In the genomic region with DNA sequence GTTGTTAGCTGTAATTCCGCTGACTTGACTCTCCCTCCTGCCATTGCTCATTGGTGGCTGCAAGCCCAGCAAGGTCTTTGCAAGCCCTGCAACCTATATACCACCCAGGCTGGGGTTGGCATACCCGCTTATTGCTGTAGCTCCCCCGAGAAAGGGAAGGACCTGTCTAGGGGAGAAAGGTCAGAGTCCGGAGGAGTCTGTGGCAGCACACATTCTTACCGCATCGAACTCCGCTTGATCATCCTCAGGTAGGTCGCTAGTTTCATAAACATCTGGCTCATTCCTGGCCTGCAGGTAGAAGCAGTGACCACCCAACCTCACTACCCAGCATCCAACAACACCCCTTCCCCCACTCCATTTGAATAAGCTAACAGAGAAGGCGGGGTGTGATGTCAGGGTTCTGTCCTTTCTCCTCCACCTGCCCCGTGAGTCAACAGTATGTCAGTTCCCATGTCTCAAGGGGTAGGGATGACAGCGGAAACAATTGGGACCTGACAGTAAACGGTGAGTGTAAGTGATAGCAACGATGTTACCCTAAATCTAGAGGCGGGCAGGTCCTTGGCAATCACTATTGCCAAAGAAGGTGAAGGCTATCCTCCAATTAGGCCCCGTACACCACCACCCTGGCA, we compare ENCODE assay signal across 2 cellular contexts.
TF ChIP-seq lines count a peak whose summit lies in the region.

No MANE protein-coding gene starts in this region.

TF ChIP-seq in SK-N-SH, 30 proteins besides CTCF, POLR2A, EP300 and RAD21 (continued from another document):
- TF ChIP-seq, protein P1, sequence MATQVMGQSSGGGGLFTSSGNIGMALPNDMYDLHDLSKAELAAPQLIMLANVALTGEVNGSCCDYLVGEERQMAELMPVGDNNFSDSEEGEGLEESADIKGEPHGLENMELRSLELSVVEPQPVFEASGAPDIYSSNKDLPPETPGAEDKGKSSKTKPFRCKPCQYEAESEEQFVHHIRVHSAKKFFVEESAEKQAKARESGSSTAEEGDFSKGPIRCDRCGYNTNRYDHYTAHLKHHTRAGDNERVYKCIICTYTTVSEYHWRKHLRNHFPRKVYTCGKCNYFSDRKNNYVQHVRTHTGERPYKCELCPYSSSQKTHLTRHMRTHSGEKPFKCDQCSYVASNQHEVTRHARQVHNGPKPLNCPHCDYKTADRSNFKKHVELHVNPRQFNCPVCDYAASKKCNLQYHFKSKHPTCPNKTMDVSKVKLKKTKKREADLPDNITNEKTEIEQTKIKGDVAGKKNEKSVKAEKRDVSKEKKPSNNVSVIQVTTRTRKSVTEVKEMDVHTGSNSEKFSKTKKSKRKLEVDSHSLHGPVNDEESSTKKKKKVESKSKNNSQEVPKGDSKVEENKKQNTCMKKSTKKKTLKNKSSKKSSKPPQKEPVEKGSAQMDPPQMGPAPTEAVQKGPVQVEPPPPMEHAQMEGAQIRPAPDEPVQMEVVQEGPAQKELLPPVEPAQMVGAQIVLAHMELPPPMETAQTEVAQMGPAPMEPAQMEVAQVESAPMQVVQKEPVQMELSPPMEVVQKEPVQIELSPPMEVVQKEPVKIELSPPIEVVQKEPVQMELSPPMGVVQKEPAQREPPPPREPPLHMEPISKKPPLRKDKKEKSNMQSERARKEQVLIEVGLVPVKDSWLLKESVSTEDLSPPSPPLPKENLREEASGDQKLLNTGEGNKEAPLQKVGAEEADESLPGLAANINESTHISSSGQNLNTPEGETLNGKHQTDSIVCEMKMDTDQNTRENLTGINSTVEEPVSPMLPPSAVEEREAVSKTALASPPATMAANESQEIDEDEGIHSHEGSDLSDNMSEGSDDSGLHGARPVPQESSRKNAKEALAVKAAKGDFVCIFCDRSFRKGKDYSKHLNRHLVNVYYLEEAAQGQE (IDR thresholded peaks at IDR 0.05; ENCODE audit: low read depth, low read length): no peak
- TF ChIP-seq NFIC (IDR thresholded peaks at IDR 0.05; ENCODE audit: borderline replicate concordance) (no peak), NRF1 (IDR thresholded peaks at IDR 0.05; ENCODE audit: low read depth, low read length) (no peak), GATA2 (CRISPR knock-in tag; IDR thresholded peaks at IDR 0.05) (no peak), ELF1 (IDR thresholded peaks at IDR 0.05) (no peak)
- TF ChIP-seq, protein P2, sequence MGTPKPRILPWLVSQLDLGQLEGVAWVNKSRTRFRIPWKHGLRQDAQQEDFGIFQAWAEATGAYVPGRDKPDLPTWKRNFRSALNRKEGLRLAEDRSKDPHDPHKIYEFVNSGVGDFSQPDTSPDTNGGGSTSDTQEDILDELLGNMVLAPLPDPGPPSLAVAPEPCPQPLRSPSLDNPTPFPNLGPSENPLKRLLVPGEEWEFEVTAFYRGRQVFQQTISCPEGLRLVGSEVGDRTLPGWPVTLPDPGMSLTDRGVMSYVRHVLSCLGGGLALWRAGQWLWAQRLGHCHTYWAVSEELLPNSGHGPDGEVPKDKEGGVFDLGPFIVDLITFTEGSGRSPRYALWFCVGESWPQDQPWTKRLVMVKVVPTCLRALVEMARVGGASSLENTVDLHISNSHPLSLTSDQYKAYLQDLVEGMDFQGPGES (IDR thresholded peaks at IDR 0.05; ENCODE audit: low read depth, low read length): no peak
- TF ChIP-seq, protein P3, sequence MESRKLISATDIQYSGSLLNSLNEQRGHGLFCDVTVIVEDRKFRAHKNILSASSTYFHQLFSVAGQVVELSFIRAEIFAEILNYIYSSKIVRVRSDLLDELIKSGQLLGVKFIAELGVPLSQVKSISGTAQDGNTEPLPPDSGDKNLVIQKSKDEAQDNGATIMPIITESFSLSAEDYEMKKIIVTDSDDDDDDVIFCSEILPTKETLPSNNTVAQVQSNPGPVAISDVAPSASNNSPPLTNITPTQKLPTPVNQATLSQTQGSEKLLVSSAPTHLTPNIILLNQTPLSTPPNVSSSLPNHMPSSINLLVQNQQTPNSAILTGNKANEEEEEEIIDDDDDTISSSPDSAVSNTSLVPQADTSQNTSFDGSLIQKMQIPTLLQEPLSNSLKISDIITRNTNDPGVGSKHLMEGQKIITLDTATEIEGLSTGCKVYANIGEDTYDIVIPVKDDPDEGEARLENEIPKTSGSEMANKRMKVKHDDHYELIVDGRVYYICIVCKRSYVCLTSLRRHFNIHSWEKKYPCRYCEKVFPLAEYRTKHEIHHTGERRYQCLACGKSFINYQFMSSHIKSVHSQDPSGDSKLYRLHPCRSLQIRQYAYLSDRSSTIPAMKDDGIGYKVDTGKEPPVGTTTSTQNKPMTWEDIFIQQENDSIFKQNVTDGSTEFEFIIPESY (IDR thresholded peaks at IDR 0.05; ENCODE audit: borderline replicate concordance, low read depth): no peak

TF ChIP-seq in SK-N-SH treated with all-trans-retinoic acid at 6 μM for 48 hours, 23 proteins besides CTCF, POLR2A, EP300 and RAD21 (continued from another document):
- TF ChIP-seq ESRRG (CRISPR knock-in tag; IDR thresholded peaks at IDR 0.05) (no peak), ZNF8 (CRISPR knock-in tag; IDR thresholded peaks at IDR 0.05) (no peak)
